ENCODE assay signal across 9 cellular contexts in the genomic region with DNA sequence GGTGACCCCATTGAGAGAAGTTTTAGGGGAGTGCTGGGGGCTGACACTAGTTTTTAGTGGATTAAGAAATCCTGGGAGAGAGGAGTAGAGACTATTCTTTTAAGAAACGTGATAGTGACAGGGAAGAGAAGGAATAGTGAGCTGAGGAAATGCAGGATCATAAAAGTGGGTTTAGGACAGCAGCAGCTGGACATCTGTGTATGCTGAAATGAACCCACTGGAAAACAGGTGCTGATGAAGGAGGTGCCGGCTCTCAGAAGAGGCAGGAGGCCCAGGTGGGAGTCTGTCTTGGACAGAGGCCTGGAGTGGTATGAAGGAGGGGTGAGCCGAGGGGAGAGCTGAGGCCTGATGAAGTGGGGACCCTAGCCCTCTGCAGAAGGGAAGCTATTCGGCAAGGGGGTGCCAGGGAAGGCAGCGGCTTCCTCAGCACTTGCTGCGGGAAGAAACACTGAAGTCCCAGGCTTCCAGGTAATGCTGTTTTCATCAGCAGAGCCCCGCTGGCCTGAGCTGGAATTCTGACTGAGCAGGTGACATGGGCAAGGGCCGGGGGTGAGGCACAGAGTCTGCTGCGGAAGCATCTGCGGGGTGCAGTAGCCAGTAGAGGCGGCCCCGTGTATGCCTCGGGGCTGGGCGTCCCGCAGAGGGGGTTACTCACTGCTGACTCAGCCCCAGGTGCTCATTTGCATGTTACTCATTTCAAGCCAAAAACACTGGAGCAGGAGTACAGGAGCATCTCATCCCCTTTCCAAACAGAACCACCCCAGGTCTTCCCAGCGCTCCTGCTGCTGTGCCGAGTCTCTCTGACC.
DNase-seq lines count a peak whose midpoint lies in the region; ATAC-seq, FAIRE-seq and TF ChIP-seq lines count a peak whose summit lies in the region.
"Had no signal": no experiment of that assay in that cellular context is flagged by ENCODE, and none has a peak within 500 bp of the region (broad histone marks: within the 10 kb centered on the region; RNA-seq: fewer than 3 reads in every experiment).

No MANE protein-coding gene starts in this region.

- H3K9ac ChIP-seq in mammary epithelial cell (ENCODE audit: insufficient read depth, low read length) = peak overlapping the region; percentile 91

- peaks cover 10% of the 10 kb centered on the region for H3K79me2 ChIP-seq in mammary epithelial cell (ENCODE audit: insufficient read depth, low read length)

- TSS peak; percentile 53 for BruUV-seq in mammary epithelial cell (replicated peaks; lab: Mats Ljungman, UMichigan)

- CTCF ChIA-PET in mammary epithelial cell (lab: Charles Lee; ENCODE audit: low non-redundant PET) = no interaction called here

- H3K4me2 ChIP-seq in mammary epithelial cell (ENCODE audit: insufficient read depth, low read depth, low read length) = peak overlapping the region; percentile 67

- no peaks in the 10 kb centered on the region for H3K27me3 ChIP-seq in mammary epithelial cell (ENCODE audit: insufficient read depth, low read length)
- H3K27me3 ChIP-seq in esophagus muscularis mucosa = no peaks in the 10 kb centered on the region

- intact Hi-C loops in mammary epithelial cell (cut with micrococcal nuclease) (loop anchor here (2.0 to 5.0 kb wide), 4 partner anchors 37 to 422 kb away; no protein-coding TSS in a partner anchor), esophagus muscularis mucosa (cut with DNase I) (no loop called here)

- peak; percentile 51 for ATAC-seq in GM18517 (IDR thresholded peaks at IDR 0.05; ENCODE audit: unreplicated experiment)
- ATAC-seq in GM21723 (IDR thresholded peaks at IDR 0.05; ENCODE audit: unreplicated experiment) = peak; percentile 68

- no peaks in the 10 kb centered on the region for H3K9me3 ChIP-seq in mammary epithelial cell (replicated peaks; ENCODE audit: insufficient read depth, low read length)
- H3K9me3 ChIP-seq in esophagus muscularis mucosa = no peaks in the 10 kb centered on the region

- FAIRE-seq in HTR-8/SVneo (lab: Jason Lieb, UNC) = no peak

- WGBS in mammary epithelial cell (ENCODE audit: low coverage, missing lambda C conversion rate) = 31% methylated on average over 11 of the region's 17 CpGs
- WGBS in esophagus muscularis mucosa = 74% methylated on average over 15 of the region's 17 CpGs

- no peaks in the 10 kb centered on the region for H4K20me1 ChIP-seq in mammary epithelial cell (ENCODE audit: insufficient read depth, low read length)

- DNase-seq in HTR-8/SVneo (ENCODE audit: insufficient read length, low spot score) (peak; percentile 31), mammary epithelial cell (peak; percentile 98), occipital lobe (lab: John Stamatoyannopoulos, UW) (peak; percentile 50), NCI-H774 (lab: John Stamatoyannopoulos, UW) (no peak), esophagus muscularis mucosa (ENCODE audit: extremely low spot score) (no peak), D341Med (ENCODE audit: low spot score) (no peak)

- no peak overlapping the region for H2AFZ ChIP-seq in mammary epithelial cell (ENCODE audit: low read depth, low read length)

- no peak for TF ChIP-seq EP300 in esophagus muscularis mucosa (IDR thresholded peaks at IDR 0.05)

- no peak for TF ChIP-seq POLR2A in esophagus muscularis mucosa (IDR thresholded peaks at IDR 0.05; ENCODE audit: low read depth)

- H3K36me3 ChIP-seq in mammary epithelial cell (ENCODE audit: insufficient read depth, low read length) (no peaks in the 10 kb centered on the region), esophagus muscularis mucosa (no peaks in the 10 kb centered on the region)

- peaks cover 34% of the 10 kb centered on the region for H3K4me1 ChIP-seq in mammary epithelial cell (ENCODE audit: insufficient read depth, low read length)
- H3K4me1 ChIP-seq in esophagus muscularis mucosa = peaks cover 0 to 10% (median 4%) of the 10 kb centered on the region in 4 donors

- in situ Hi-C loops in mammary epithelial cell (cut with MboI; ENCODE audit: low sequenced_read_pairs in 2 of 2) = no loop called here

- dilution Hi-C loops in mammary epithelial cell (cut with HindIII; ENCODE audit: low sequenced_read_pairs) = loop anchor here (25.0 kb wide), 1 partner anchor 202 kb away; no protein-coding TSS in a partner anchor

- peak overlapping the region in 2 of 3 experiments; percentile 20 to 35 for H3K4me3 ChIP-seq in mammary epithelial cell (replicated peaks in 1 of 3; ENCODE audit: insufficient read depth in 1 of 3, low read depth in 2 of 3, low read length in 3 of 3)
- no peak overlapping the region for H3K4me3 ChIP-seq in esophagus muscularis mucosa
- H3K4me3 ChIP-seq: skin epidermis had no signal

- no peak for TF ChIP-seq CTCF in mammary epithelial cell (conservative IDR thresholded peaks at IDR 0.05 in 1 of 2, IDR thresholded peaks at IDR 0.05 in 1 of 2; ENCODE audit: extremely low read depth in 1 of 2, insufficient read depth in 1 of 2, low read depth in 1 of 2, low read length in 2 of 2)
- no peak for TF ChIP-seq CTCF in esophagus muscularis mucosa (IDR thresholded peaks at IDR 0.05)

- H3K27ac ChIP-seq in mammary epithelial cell (ENCODE audit: insufficient read depth, low read depth, low read length) (peak overlapping the region; percentile 95), esophagus muscularis mucosa (replicated peaks in 1 of 4) (no peak overlapping the region)

Comparison
In these comparisons a context has a peak if more than half of its experiments do, and no peak if none do; other contexts are left out.
1. DNase-seq: peak in HTR-8/SVneo (single experiment), mammary epithelial cell (single experiment) and occipital lobe (single experiment); none in NCI-H774 (single experiment), esophagus muscularis mucosa (single experiment) and D341Med (single experiment).
2. H3K4me3 ChIP-seq: peak in mammary epithelial cell (2 of 3); none in esophagus muscularis mucosa (0 of 4).